In genomic region chr2:106085441-106085911, GRCh38 we compare ENCODE assay signal across 8 cellular contexts.
DNase-seq lines count a peak whose midpoint lies in the region; ATAC-seq lines count a peak whose summit lies in the region.

No MANE protein-coding gene starts in this region.

- DNase-seq in ACHN (peak; percentile 28), cerebellar cortex (ENCODE audit: low spot score) (peak; percentile 31), myocyte (ENCODE audit: low read depth) (peak; percentile 56), cerebellar nuclear complex (lab: John Stamatoyannopoulos, UW) (no peak)
- DNase-seq in T-helper 2 cell treated with Interferon-gamma antibody and Interleukin-4, amounts not matched to agents 5 μg/mL and 100 μg/mL, for 36 hours (ENCODE audit: low spot score), result peak; percentile 58

- H3K36me3 Mint-ChIP-seq in T-helper 2 cell treated with Interferon-gamma antibody and Interleukin-4, amounts not matched to agents 5 μg/mL and 100 μg/mL, for 36 hours (ENCODE audit: low read depth), result peaks cover 12% of the 10 kb centered on the region

- peak overlapping the region; percentile 70 for H3K27ac Mint-ChIP-seq in T-helper 2 cell treated with Interferon-gamma antibody and Interleukin-4, amounts not matched to agents 5 μg/mL and 100 μg/mL, for 36 hours

- H3K4me1 Mint-ChIP-seq in T-helper 2 cell treated with Interferon-gamma antibody and Interleukin-4, amounts not matched to agents 5 μg/mL and 100 μg/mL, for 36 hours (ENCODE audit: low read depth), result peaks cover 38% of the 10 kb centered on the region

- ATAC-seq in GM19351 (IDR thresholded peaks at IDR 0.05; ENCODE audit: unreplicated experiment) (peak; percentile 79), GM19395 (IDR thresholded peaks at IDR 0.05; ENCODE audit: unreplicated experiment) (no peak), HG02588 (IDR thresholded peaks at IDR 0.05; ENCODE audit: unreplicated experiment) (no peak)

- H3K4me3 Mint-ChIP-seq in T-helper 2 cell treated with Interferon-gamma antibody and Interleukin-4, amounts not matched to agents 5 μg/mL and 100 μg/mL, for 36 hours, result peak overlapping the region; percentile 41

- H3K27me3 Mint-ChIP-seq in T-helper 2 cell treated with Interferon-gamma antibody and Interleukin-4, amounts not matched to agents 5 μg/mL and 100 μg/mL, for 36 hours (ENCODE audit: low read depth), result no peaks in the 10 kb centered on the region

- no peaks in the 10 kb centered on the region for H3K9me3 Mint-ChIP-seq in T-helper 2 cell treated with Interferon-gamma antibody and Interleukin-4, amounts not matched to agents 5 μg/mL and 100 μg/mL, for 36 hours

- in situ Hi-C loops in ACHN (cut with HindIII; ENCODE audit: low pct_ligation_motif_present, low pct_unique_long_range_greater_than_20kb, low sequenced_read_pairs), result no loop called here

Comparison
In these comparisons a context has a peak if more than half of its experiments do, and no peak if none do; other contexts are left out.
1. DNase-seq: peak in ACHN (single experiment), T-helper 2 cell treated with Interferon-gamma antibody and Interleukin-4, amounts not matched to agents 5 μg/mL and 100 μg/mL, for 36 hours (single experiment), cerebellar cortex (single experiment) and myocyte (single experiment); none in cerebellar nuclear complex (0 of 2).